10 cellular contexts compared by ENCODE assay signal in genomic region chr2:85772841-85773491, GRCh38. TPM values are rescaled to one million over a fixed set of nuclear protein-coding genes. Genes with fewer than 3 reads are reported as not detected.
DNase-seq lines count a peak whose midpoint lies in the region; ATAC-seq, FAIRE-seq and TF ChIP-seq lines count a peak whose summit lies in the region.
"Had no signal": no experiment of that assay in that cellular context is flagged by ENCODE, and none has a peak within 500 bp of the region (broad histone marks: within the 10 kb centered on the region; RNA-seq: fewer than 3 reads in every experiment).

No MANE protein-coding gene starts in this region.

- no peaks in the 10 kb centered on the region for H3K4me1 Mint-ChIP-seq in T-helper 2 cell treated with Interferon-gamma antibody and Interleukin-4, amounts not matched to agents 5 μg/mL and 100 μg/mL, for 36 hours (ENCODE audit: low read depth)

- TF ChIP-seq POLR2A in H54 (IDR thresholded peaks at IDR 0.05; ENCODE audit: low read depth, low read length): no peak

- no peaks in the 10 kb centered on the region for H3K4me1 ChIP-seq in effector memory CD4-positive, alpha-beta T cell (ENCODE audit: control insufficient read depth, insufficient read depth, low read length, poor library complexity, severe bottlenecking)

- H3K36me3 Mint-ChIP-seq in T-helper 2 cell treated with Interferon-gamma antibody and Interleukin-4, amounts not matched to agents 5 μg/mL and 100 μg/mL, for 36 hours (ENCODE audit: low read depth): no peaks in the 10 kb centered on the region

- peaks cover 31% of the 10 kb centered on the region for H3K27me3 Mint-ChIP-seq in T-helper 2 cell treated with Interferon-gamma antibody and Interleukin-4, amounts not matched to agents 5 μg/mL and 100 μg/mL, for 36 hours (ENCODE audit: low read depth)

- no peak overlapping the region for H3K27ac Mint-ChIP-seq in T-helper 2 cell treated with Interferon-gamma antibody and Interleukin-4, amounts not matched to agents 5 μg/mL and 100 μg/mL, for 36 hours

- peaks cover 5% of the 10 kb centered on the region for H3K27me3 ChIP-seq in effector memory CD4-positive, alpha-beta T cell (replicated peaks; ENCODE audit: control insufficient read depth, insufficient read depth, low read length, poor library complexity, severe bottlenecking)

- no peak for TF ChIP-seq CTCF in astrocyte of the cerebellum (IDR thresholded peaks at IDR 0.05; ENCODE audit: low read depth, low read length, missing control alignments)

- H3K36me3 ChIP-seq in effector memory CD4-positive, alpha-beta T cell (ENCODE audit: control insufficient read depth, insufficient read depth, low read length): no peaks in the 10 kb centered on the region

- FAIRE-seq in H54 (lab: Jason Lieb, UNC): no peak

- no peak overlapping the region for H3K4me3 Mint-ChIP-seq in T-helper 2 cell treated with Interferon-gamma antibody and Interleukin-4, amounts not matched to agents 5 μg/mL and 100 μg/mL, for 36 hours
- H3K4me3 Mint-ChIP-seq: activated T-cell treated with anti-CD3 and anti-CD28 coated beads, Interleukin-2, amount 50 U/mL, for 4 hours had no signal

- H3K9me3 Mint-ChIP-seq in T-helper 2 cell treated with Interferon-gamma antibody and Interleukin-4, amounts not matched to agents 5 μg/mL and 100 μg/mL, for 36 hours: no peaks in the 10 kb centered on the region
- H3K9me3 Mint-ChIP-seq: activated T-cell treated with anti-CD3 and anti-CD28 coated beads, Interleukin-2, amount 50 U/mL, for 4 hours had no signal

- H3K4me3 ChIP-seq in astrocyte of the cerebellum (ENCODE audit: low read depth, low read length) (peak overlapping the region; percentile 2), skeletal muscle cell (ENCODE audit: low read depth, low read length) (peak overlapping the region; percentile 32)
- H3K4me3 ChIP-seq in effector memory CD4-positive, alpha-beta T cell (ENCODE audit: insufficient read depth, low read depth, low read length, poor library complexity, severe bottlenecking): no peak overlapping the region

- in situ Hi-C loops in G401 (cut with HindIII; ENCODE audit: low sequenced_read_pairs): no loop called here
- in situ Hi-C loops in astrocyte of the cerebellum (cut with HindIII; ENCODE audit: low sequenced_read_pairs): no loop called here

- peak; percentile 35 for ATAC-seq in left ventricle myocardium superior
- ATAC-seq in GM18519 (IDR thresholded peaks at IDR 0.05; ENCODE audit: low FRiP score, unreplicated experiment): no peak
- ATAC-seq: activated T-cell treated with anti-CD3 and anti-CD28 coated beads, Interleukin-2, amount 50 U/mL, for 4 hours had no signal

- no peaks in the 10 kb centered on the region for H3K9me3 ChIP-seq in effector memory CD4-positive, alpha-beta T cell (ENCODE audit: control insufficient read depth, low read length)

- DNase-seq in G401 (ENCODE audit: low spot score) (peak; percentile 29), astrocyte of the cerebellum (ENCODE audit: low read depth) (no peak), left ventricle myocardium superior (peak; percentile 77), skeletal muscle cell (ENCODE audit: low read depth) (no peak), H54 (ENCODE audit: insufficient read length, low spot score) (no peak)
- no peak for DNase-seq in T-helper 2 cell treated with Interferon-gamma antibody and Interleukin-4, amounts not matched to agents 5 μg/mL and 100 μg/mL, for 36 hours (ENCODE audit: low spot score)
- DNase-seq in effector memory CD4-positive, alpha-beta T cell: no peak
- DNase-seq: activated T-cell treated with anti-CD3 and anti-CD28 coated beads, Interleukin-2, amount 50 U/mL, for 4 hours; NCI-H1930 had no signal

- intact Hi-C loops in left ventricle myocardium superior (cut with micrococcal nuclease): no loop called here

- no peak overlapping the region for H3K27ac ChIP-seq in effector memory CD4-positive, alpha-beta T cell (ENCODE audit: insufficient read depth, low read length, poor library complexity, severe bottlenecking)

RNA-seq across cellular contexts. Expression of gene ATOH8, which starts 19.2 kb away (rescaled TPM):
- total RNA-seq in G401 (2014; rRNA removed; shearing (Covaris generic)): 18.9 and 25.8 TPM in 2 replicates
- 29.6 TPM for total RNA-seq in left ventricle myocardium superior
- total RNA-seq: activated T-cell treated with anti-CD3 and anti-CD28 coated beads, Interleukin-2, amount 50 U/mL, for 4 hours had no signal

Comparison
In these comparisons a context has a peak if more than half of its experiments do, and no peak if none do; other contexts are left out.
1. DNase-seq: peak in G401 (single experiment) and left ventricle myocardium superior (single experiment); none in astrocyte of the cerebellum (single experiment), skeletal muscle cell (single experiment), T-helper 2 cell treated with Interferon-gamma antibody and Interleukin-4, amounts not matched to agents 5 μg/mL and 100 μg/mL, for 36 hours (single experiment), effector memory CD4-positive, alpha-beta T cell (0 of 3) and H54 (single experiment).